1 cellular context compared by ENCODE assay signal in genomic region chr20:63693975-63694595, GRCh38.
TF ChIP-seq lines count a peak whose summit lies in the region.

No MANE protein-coding gene starts in this region.

TF ChIP-seq in HepG2, 621 proteins besides CTCF, POLR2A, EP300 and RAD21:
- TF ChIP-seq ZNF883 (CRISPR knock-in tag; IDR thresholded peaks at IDR 0.05; ENCODE audit: not compliant biosample characterization) (peak; percentile 24), AGO1 (IDR thresholded peaks at IDR 0.05; ENCODE audit: low read depth, low read length, poor library complexity, severe bottlenecking) (peak; percentile 92), ZNF230 (CRISPR knock-in tag; IDR thresholded peaks at IDR 0.05) (no peak), HMG20B (CRISPR knock-in tag; conservative IDR thresholded peaks at IDR 0.05) (no peak), AKAP8 (CRISPR knock-in tag; IDR thresholded peaks at IDR 0.05) (peak; percentile 20; the same call in 1 of the 2 replicates), RXRA (CRISPR knock-in tag; IDR thresholded peaks at IDR 0.05) (peak; percentile 20; the same call in 1 of the 2 replicates), TFAP4 (IDR thresholded peaks at IDR 0.05; ENCODE audit: borderline replicate concordance, low read depth) (no peak), RBM22 (optimal IDR thresholded peaks at IDR 0.05; ENCODE audit: low read length) (peak; percentile 2), AGO2 (optimal IDR thresholded peaks at IDR 0.05; ENCODE audit: low read depth, low read length) (peak; percentile 87), POLR2AphosphoS2 (IDR thresholded peaks at IDR 0.05; ENCODE audit: low read depth, low read length) (peak; percentile 70), KDM5B (CRISPR knock-in tag; IDR thresholded peaks at IDR 0.05; ENCODE audit: borderline replicate concordance) (no peak), ZFP82 (CRISPR knock-in tag; IDR thresholded peaks at IDR 0.05; ENCODE audit: borderline replicate concordance) (peak; percentile 9; the same call in 1 of the 2 replicates), YEATS4 (CRISPR knock-in tag; IDR thresholded peaks at IDR 0.05; ENCODE audit: borderline replicate concordance) (no peak), ZNF225 (CRISPR knock-in tag; IDR thresholded peaks at IDR 0.05) (0 out of 2 replicates have a peak, but pooled peaks have one; percentile 36), ZC3H13 (CRISPR knock-in tag; IDR thresholded peaks at IDR 0.05) (0 out of 2 replicates have a peak, but pooled peaks have one; percentile 12), HMGXB4 (CRISPR knock-in tag; IDR thresholded peaks at IDR 0.05; ENCODE audit: borderline replicate concordance in 1 of 2, low read depth in 1 of 2) (no peak), MYPOP (CRISPR knock-in tag; IDR thresholded peaks at IDR 0.05) (no peak), CBFB (CRISPR knock-in tag; IDR thresholded peaks at IDR 0.05) (no peak), MXI1 (IDR thresholded peaks at IDR 0.05; ENCODE audit: borderline replicate concordance, low read depth, low read length) (no peak), CBX2 (IDR thresholded peaks at IDR 0.05; ENCODE audit: low read depth, low read length) (no peak), CBX2 (CRISPR knock-in tag; IDR thresholded peaks at IDR 0.05; ENCODE audit: low read depth) (no peak), ZNF768 (CRISPR knock-in tag; IDR thresholded peaks at IDR 0.05) (peak; percentile 22; the same call in 1 of the 2 replicates)
- TF ChIP-seq, protein P1, sequence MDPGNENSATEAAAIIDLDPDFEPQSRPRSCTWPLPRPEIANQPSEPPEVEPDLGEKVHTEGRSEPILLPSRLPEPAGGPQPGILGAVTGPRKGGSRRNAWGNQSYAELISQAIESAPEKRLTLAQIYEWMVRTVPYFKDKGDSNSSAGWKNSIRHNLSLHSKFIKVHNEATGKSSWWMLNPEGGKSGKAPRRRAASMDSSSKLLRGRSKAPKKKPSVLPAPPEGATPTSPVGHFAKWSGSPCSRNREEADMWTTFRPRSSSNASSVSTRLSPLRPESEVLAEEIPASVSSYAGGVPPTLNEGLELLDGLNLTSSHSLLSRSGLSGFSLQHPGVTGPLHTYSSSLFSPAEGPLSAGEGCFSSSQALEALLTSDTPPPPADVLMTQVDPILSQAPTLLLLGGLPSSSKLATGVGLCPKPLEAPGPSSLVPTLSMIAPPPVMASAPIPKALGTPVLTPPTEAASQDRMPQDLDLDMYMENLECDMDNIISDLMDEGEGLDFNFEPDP (CRISPR knock-in tag; conservative IDR thresholded peaks at IDR 0.05) = no peak
- TF ChIP-seq, protein P2, sequence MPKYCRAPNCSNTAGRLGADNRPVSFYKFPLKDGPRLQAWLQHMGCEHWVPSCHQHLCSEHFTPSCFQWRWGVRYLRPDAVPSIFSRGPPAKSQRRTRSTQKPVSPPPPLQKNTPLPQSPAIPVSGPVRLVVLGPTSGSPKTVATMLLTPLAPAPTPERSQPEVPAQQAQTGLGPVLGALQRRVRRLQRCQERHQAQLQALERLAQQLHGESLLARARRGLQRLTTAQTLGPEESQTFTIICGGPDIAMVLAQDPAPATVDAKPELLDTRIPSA (CRISPR knock-in tag; IDR thresholded peaks at IDR 0.05; ENCODE audit: borderline replicate concordance) = no peak
